Comparison of ENCODE assay signal across 2 cellular contexts in the genomic region with DNA sequence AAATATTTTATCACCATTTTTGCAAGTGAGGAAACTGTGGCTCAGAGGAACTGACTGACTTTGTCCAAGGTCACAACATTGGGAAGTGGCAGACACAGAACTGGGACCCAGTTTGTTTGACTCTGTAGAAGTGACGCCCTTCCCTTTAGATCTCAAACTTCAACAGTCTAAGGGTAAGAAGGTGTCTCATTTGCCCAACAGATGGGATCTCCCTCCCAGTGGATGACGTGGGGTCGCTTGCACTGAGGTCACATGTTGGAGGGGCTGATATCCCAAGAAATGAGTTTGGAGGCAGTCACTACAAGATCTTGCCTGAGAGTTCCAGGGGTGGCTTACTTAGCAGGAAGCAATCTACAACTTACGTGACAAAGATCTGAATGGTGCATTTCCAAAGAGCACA.
TF ChIP-seq lines count a peak whose summit lies in the region.

No MANE protein-coding gene starts in this region.

TF ChIP-seq in A549, 52 proteins besides CTCF, POLR2A, EP300 and RAD21 (continued from another document):
- TF ChIP-seq, protein P1, sequence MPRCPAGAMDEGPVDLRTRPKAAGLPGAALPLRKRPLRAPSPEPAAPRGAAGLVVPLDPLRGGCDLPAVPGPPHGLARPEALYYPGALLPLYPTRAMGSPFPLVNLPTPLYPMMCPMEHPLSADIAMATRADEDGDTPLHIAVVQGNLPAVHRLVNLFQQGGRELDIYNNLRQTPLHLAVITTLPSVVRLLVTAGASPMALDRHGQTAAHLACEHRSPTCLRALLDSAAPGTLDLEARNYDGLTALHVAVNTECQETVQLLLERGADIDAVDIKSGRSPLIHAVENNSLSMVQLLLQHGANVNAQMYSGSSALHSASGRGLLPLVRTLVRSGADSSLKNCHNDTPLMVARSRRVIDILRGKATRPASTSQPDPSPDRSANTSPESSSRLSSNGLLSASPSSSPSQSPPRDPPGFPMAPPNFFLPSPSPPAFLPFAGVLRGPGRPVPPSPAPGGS (IDR thresholded peaks at IDR 0.05) = no peak
- TF ChIP-seq NR3C1 (IDR thresholded peaks at IDR 0.05) (no peak), RNF2 (IDR thresholded peaks at IDR 0.05; ENCODE audit: borderline replicate concordance, low read depth) (no peak)

TF ChIP-seq in GM23338, 12 proteins besides CTCF, POLR2A, EP300 and RAD21 (continued from another document):
- TF ChIP-seq EZH2 (IDR thresholded peaks at IDR 0.05; ENCODE audit: low read depth, unreplicated experiment) = no peak
- TF ChIP-seq CREB1 (CRISPR knock-in tag; IDR thresholded peaks at IDR 0.05; ENCODE audit: low read depth) = no peak
- no peak for TF ChIP-seq STAT1 (IDR thresholded peaks at IDR 0.05; ENCODE audit: unreplicated experiment)
- no peak for TF ChIP-seq ZNF331 (CRISPR knock-in tag; IDR thresholded peaks at IDR 0.05; ENCODE audit: low read depth)
- no peak for TF ChIP-seq ZNF114 (CRISPR knock-in tag; IDR thresholded peaks at IDR 0.05)
- no peak for TF ChIP-seq NANOG (IDR thresholded peaks at IDR 0.05; ENCODE audit: borderline replicate concordance)
- no peak for TF ChIP-seq POLR2AphosphoS5 (IDR thresholded peaks at IDR 0.05; ENCODE audit: low read depth)
- TF ChIP-seq REST (IDR thresholded peaks at IDR 0.05; ENCODE audit: unreplicated experiment) = no peak
- TF ChIP-seq EZH2phosphoT487 (IDR thresholded peaks at IDR 0.05; ENCODE audit: unreplicated experiment) = no peak
- no peak for TF ChIP-seq JUNB (IDR thresholded peaks at IDR 0.05; ENCODE audit: unreplicated experiment)
- TF ChIP-seq, protein P2, sequence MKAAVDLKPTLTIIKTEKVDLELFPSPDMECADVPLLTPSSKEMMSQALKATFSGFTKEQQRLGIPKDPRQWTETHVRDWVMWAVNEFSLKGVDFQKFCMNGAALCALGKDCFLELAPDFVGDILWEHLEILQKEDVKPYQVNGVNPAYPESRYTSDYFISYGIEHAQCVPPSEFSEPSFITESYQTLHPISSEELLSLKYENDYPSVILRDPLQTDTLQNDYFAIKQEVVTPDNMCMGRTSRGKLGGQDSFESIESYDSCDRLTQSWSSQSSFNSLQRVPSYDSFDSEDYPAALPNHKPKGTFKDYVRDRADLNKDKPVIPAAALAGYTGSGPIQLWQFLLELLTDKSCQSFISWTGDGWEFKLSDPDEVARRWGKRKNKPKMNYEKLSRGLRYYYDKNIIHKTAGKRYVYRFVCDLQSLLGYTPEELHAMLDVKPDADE (IDR thresholded peaks at IDR 0.05) = no peak
